9 cellular contexts compared by ENCODE assay signal in genomic region chr6:122726649-122727048, GRCh38. TPM values are rescaled to one million over a fixed set of nuclear protein-coding genes. Genes with fewer than 3 reads are reported as not detected.
A peak's percentile ranks its signal among the peaks of the same experiment; 100 is the strongest.
DNase-seq lines count a peak whose midpoint lies in the region; ATAC-seq and TF ChIP-seq lines count a peak whose summit lies in the region.
"Had no signal": no experiment of that assay in that cellular context is flagged by ENCODE, and none has a peak within 500 bp of the region (broad histone marks: within the 10 kb centered on the region; RNA-seq: fewer than 3 reads in every experiment).

No MANE protein-coding gene starts in this region.

- H3K79me2 ChIP-seq in neural progenitor cell (ENCODE audit: low read depth) = no peaks in the 10 kb centered on the region

- no peak overlapping the region for H3K27ac ChIP-seq in neural progenitor cell

- DNase-seq in DMS 273 (lab: John Stamatoyannopoulos, UW; ENCODE audit: unreplicated experiment) = peak; percentile 36
- DNase-seq in DMS 273 treated with DMSO at 0.1 percent for 48 hours (lab: John Stamatoyannopoulos, UW) = no peak
- DNase-seq in LNCaP clone FGC (ENCODE audit: low read depth) = no peak
- DNase-seq in astrocyte of the spinal cord (ENCODE audit: low read depth, low spot score) = peak; percentile 27
- DNase-seq in neural progenitor cell (ENCODE audit: low spot score) = peak; percentile 50
- no peak for DNase-seq in activated CD4-positive, alpha-beta T cell treated with anti-CD3 and anti-CD28 coated beads, Interleukin-2, amount 10 ng/mL, durations not matched to agents 7 days and 5 days
- no peak for DNase-seq in GM19240 (ENCODE audit: insufficient read length, low spot score)

- no peak overlapping the region for H3K4me3 Mint-ChIP-seq in neural progenitor cell
- no peak overlapping the region for H3K4me3 Mint-ChIP-seq in activated CD4-positive, alpha-beta T cell treated with anti-CD3 and anti-CD28 coated beads, Interleukin-2, amount 10 ng/mL, durations not matched to agents 7 days and 5 days

- in situ Hi-C loops in astrocyte of the spinal cord (cut with HindIII; ENCODE audit: low sequenced_read_pairs) = no loop called here

- no peak overlapping the region for H3K9ac ChIP-seq in neural progenitor cell

- no peak overlapping the region for H3K4me2 ChIP-seq in neural progenitor cell

- H3K4me1 ChIP-seq in neural progenitor cell = no peaks in the 10 kb centered on the region

- no peaks in the 10 kb centered on the region for H3K27me3 ChIP-seq in neural progenitor cell

- H3K9me3 ChIP-seq in neural progenitor cell (ENCODE audit: low read depth) = no peaks in the 10 kb centered on the region
- H3K9me3 ChIP-seq: mucosa of descending colon had no signal

- H3K36me3 Mint-ChIP-seq in neural progenitor cell = no peaks in the 10 kb centered on the region
- no peaks in the 10 kb centered on the region for H3K36me3 Mint-ChIP-seq in activated CD4-positive, alpha-beta T cell treated with anti-CD3 and anti-CD28 coated beads, Interleukin-2, amount 10 ng/mL, durations not matched to agents 7 days and 5 days (ENCODE audit: low read depth)

- POLR2A ChIA-PET in activated CD4-positive, alpha-beta T cell treated with anti-CD3 and anti-CD28 coated beads, Interleukin-2, amount 10 ng/mL, durations not matched to agents 7 days and 5 days (lab: Charles Lee) = no interaction called here

- H3K36me3 ChIP-seq in neural progenitor cell = no peaks in the 10 kb centered on the region

- peaks cover 14% of the 10 kb centered on the region for H3F3A ChIP-seq in neural progenitor cell (ENCODE audit: low read depth)

- H3K4me3 ChIP-seq in LNCaP clone FGC (ENCODE audit: low read depth, low read length) (no peak overlapping the region), astrocyte of the spinal cord (ENCODE audit: low read depth, low read length) (no peak overlapping the region), neural progenitor cell (no peak overlapping the region)
- H3K4me3 ChIP-seq: mucosa of descending colon had no signal

- H4K20me1 ChIP-seq in neural progenitor cell (ENCODE audit: low read depth) = no peaks in the 10 kb centered on the region

- no peaks in the 10 kb centered on the region for H3K9me3 Mint-ChIP-seq in neural progenitor cell
- H3K9me3 Mint-ChIP-seq in activated CD4-positive, alpha-beta T cell treated with anti-CD3 and anti-CD28 coated beads, Interleukin-2, amount 10 ng/mL, durations not matched to agents 7 days and 5 days = no peaks in the 10 kb centered on the region

- no peak overlapping the region for H3K27ac Mint-ChIP-seq in neural progenitor cell
- H3K27ac Mint-ChIP-seq in activated CD4-positive, alpha-beta T cell treated with anti-CD3 and anti-CD28 coated beads, Interleukin-2, amount 10 ng/mL, durations not matched to agents 7 days and 5 days = no peak overlapping the region

- peak; percentile 40 for TF ChIP-seq CTCF in LNCaP clone FGC (IDR thresholded peaks at IDR 0.05; ENCODE audit: control insufficient read depth, extremely low read depth, insufficient read depth)
- peak; percentile 66 for TF ChIP-seq CTCF in astrocyte of the spinal cord (IDR thresholded peaks at IDR 0.05; ENCODE audit: low read depth, low read length)
- peak; percentile 64 for TF ChIP-seq CTCF in neural progenitor cell (IDR thresholded peaks at IDR 0.05)

- CTCF ChIA-PET in activated CD4-positive, alpha-beta T cell treated with anti-CD3 and anti-CD28 coated beads, Interleukin-2, amount 10 ng/mL, durations not matched to agents 7 days and 5 days (lab: Charles Lee) = no interaction called here

- H3K4me1 Mint-ChIP-seq in neural progenitor cell = no peaks in the 10 kb centered on the region
- no peaks in the 10 kb centered on the region for H3K4me1 Mint-ChIP-seq in activated CD4-positive, alpha-beta T cell treated with anti-CD3 and anti-CD28 coated beads, Interleukin-2, amount 10 ng/mL, durations not matched to agents 7 days and 5 days

- no peak for ATAC-seq in HG02610 (IDR thresholded peaks at IDR 0.05; ENCODE audit: unreplicated experiment)
- ATAC-seq: mucosa of descending colon had no signal

- H3K27me3 Mint-ChIP-seq in neural progenitor cell (ENCODE audit: insufficient read depth, low read depth) = peaks cover 2% of the 10 kb centered on the region
- H3K27me3 Mint-ChIP-seq in activated CD4-positive, alpha-beta T cell treated with anti-CD3 and anti-CD28 coated beads, Interleukin-2, amount 10 ng/mL, durations not matched to agents 7 days and 5 days = no peaks in the 10 kb centered on the region

- no peak overlapping the region for H2AFZ ChIP-seq in neural progenitor cell (replicated peaks)

RNA-seq across cellular contexts. Expression of gene FABP7, which starts 52.9 kb away (rescaled TPM):
- total RNA-seq in neural progenitor cell (ENCODE audit: low replicate concordance) = 37.3 and 58.2 TPM in 2 replicates
- total RNA-seq in activated CD4-positive, alpha-beta T cell treated with anti-CD3 and anti-CD28 coated beads, Interleukin-2, amount 10 ng/mL, durations not matched to agents 7 days and 5 days = not detected
- total RNA-seq: mucosa of descending colon had no signal

Comparison
In these comparisons a context has a peak if more than half of its experiments do, and no peak if none do; other contexts are left out.
1. DNase-seq: peak in DMS 273 (single experiment), astrocyte of the spinal cord (single experiment) and neural progenitor cell (single experiment); none in DMS 273 treated with DMSO at 0.1 percent for 48 hours (single experiment), LNCaP clone FGC (single experiment), activated CD4-positive, alpha-beta T cell treated with anti-CD3 and anti-CD28 coated beads, Interleukin-2, amount 10 ng/mL, durations not matched to agents 7 days and 5 days (single experiment) and GM19240 (single experiment).
2. RNA of gene FABP7, which starts 52.9 kb away (total RNA-seq): 37.3 to 58.2 TPM in neural progenitor cell; not detected in activated CD4-positive, alpha-beta T cell treated with anti-CD3 and anti-CD28 coated beads, Interleukin-2, amount 10 ng/mL, durations not matched to agents 7 days and 5 days; every median in the first group is over 10 times any median in the second.
3. Peak in every context shown above with its lines, with median percentiles within 50 percentile points of each other: CTCF ChIP-seq.